Comparison of ENCODE assay signal across 15 cellular contexts in the genomic region with DNA sequence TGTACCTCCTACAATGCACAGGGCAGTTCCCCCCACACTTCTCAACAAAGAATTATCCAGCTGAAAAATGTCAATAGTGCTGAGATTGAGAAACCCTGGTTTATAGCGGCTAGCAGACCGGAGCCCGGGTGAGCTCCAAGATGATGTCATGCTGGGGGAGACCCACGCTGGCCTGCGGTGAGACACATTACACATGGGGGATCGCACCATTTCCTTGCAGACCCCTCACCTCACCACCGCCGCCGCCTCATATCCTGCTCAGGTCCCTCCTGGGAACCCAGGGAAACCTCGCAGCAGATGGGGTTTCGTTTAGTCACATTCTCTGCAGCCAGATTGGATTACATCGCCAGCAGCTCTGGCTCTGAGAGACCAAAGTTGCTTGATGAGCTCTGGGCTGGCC. TPM values are rescaled to one million over a fixed set of nuclear protein-coding genes. Genes with fewer than 3 reads are reported as not detected.
DNase-seq lines count a peak whose midpoint lies in the region; ATAC-seq and TF ChIP-seq lines count a peak whose summit lies in the region.
"Had no signal": no experiment of that assay in that cellular context is flagged by ENCODE, and none has a peak within 500 bp of the region (broad histone marks: within the 10 kb centered on the region; RNA-seq: fewer than 3 reads in every experiment).

No MANE protein-coding gene starts in this region.

- intact Hi-C loops in activated CD8-positive, alpha-beta T cell treated with anti-CD3 and anti-CD28 coated beads for 36 hours (cut with micrococcal nuclease) = no loop called here

- peak overlapping the region; percentile 6 for H2AK5ac ChIP-seq in neuronal stem cell (ENCODE audit: low read depth, low read length)

- H3K36me3 Mint-ChIP-seq in activated CD8-positive, alpha-beta T cell treated with anti-CD3 and anti-CD28 coated beads for 36 hours (ENCODE audit: low read depth) = no peaks in the 10 kb centered on the region
- H3K36me3 Mint-ChIP-seq: activated naive CD4-positive, alpha-beta T cell treated with anti-CD3 and anti-CD28 coated beads, Interleukin-2, amount 50 U/mL, for 24 hours had no signal

- H3K27me3 Mint-ChIP-seq in activated CD8-positive, alpha-beta T cell treated with anti-CD3 and anti-CD28 coated beads for 36 hours = peaks cover 21% of the 10 kb centered on the region

- no peak overlapping the region for H4K8ac ChIP-seq in neuronal stem cell (ENCODE audit: low read depth, low read length)

- peak overlapping the region; percentile 67 for H3K18ac ChIP-seq in neuronal stem cell (ENCODE audit: low read length)

- H4K20me1 ChIP-seq in BLaER1 = no peaks in the 10 kb centered on the region; the same call in 1 of the 2 replicates

- H3K27ac Mint-ChIP-seq in activated CD8-positive, alpha-beta T cell treated with anti-CD3 and anti-CD28 coated beads for 36 hours = no peak overlapping the region
- H3K27ac Mint-ChIP-seq: activated naive CD4-positive, alpha-beta T cell treated with anti-CD3 and anti-CD28 coated beads, Interleukin-2, amount 50 U/mL, for 24 hours had no signal

- H3K4me3 Mint-ChIP-seq in activated CD8-positive, alpha-beta T cell treated with anti-CD3 and anti-CD28 coated beads for 36 hours = no peak overlapping the region
- H3K4me3 Mint-ChIP-seq: activated naive CD4-positive, alpha-beta T cell treated with anti-CD3 and anti-CD28 coated beads, Interleukin-2, amount 50 U/mL, for 24 hours had no signal

- H2BK15ac ChIP-seq in neuronal stem cell (ENCODE audit: low read length) = peak overlapping the region; percentile 27

- DNase-seq in NCI-H82 (lab: John Stamatoyannopoulos, UW) = peak; percentile 90
- peak; percentile 48 for DNase-seq in fibroblast of villous mesenchyme (ENCODE audit: low read depth)
- DNase-seq in neuronal stem cell (ENCODE audit: low spot score) = no peak
- DNase-seq in left lobe of liver (ENCODE audit: low spot score) = no peak
- no peak for DNase-seq in activated CD8-positive, alpha-beta T cell treated with anti-CD3 and anti-CD28 coated beads for 36 hours
- DNase-seq: H7; mammary epithelial cell; stimulated activated CD4-positive, alpha-beta T cell treated with anti-CD3 and anti-CD28 coated beads, Interleukin-12 subunit alpha, Interleukin-12 subunit beta, amount 100 ng/mL, for 4 hours; substantia nigra had no signal

- no peaks in the 10 kb centered on the region for H3K9me3 ChIP-seq in BLaER1
- no peaks in the 10 kb centered on the region for H3K9me3 ChIP-seq in neuronal stem cell (replicated peaks in 1 of 2; ENCODE audit: control insufficient read depth in 2 of 2, insufficient read depth in 1 of 2, low read depth in 1 of 2, low read length in 2 of 2)
- H3K9me3 ChIP-seq: neutrophil had no signal

- no peaks in the 10 kb centered on the region for H3K79me1 ChIP-seq in neuronal stem cell (ENCODE audit: low read depth, low read length)

- POLR2A ChIA-PET in activated CD8-positive, alpha-beta T cell treated with anti-CD3 and anti-CD28 coated beads for 36 hours (lab: Charles Lee) = interaction anchor here (1.0 kb wide), 1 partner anchor 9 kb away, joined by 3 read pairs; no protein-coding TSS in a partner anchor

- H3K23ac ChIP-seq in neuronal stem cell (ENCODE audit: low read depth, low read length, poor library complexity) = no peak overlapping the region

- no peak overlapping the region for H2BK120ac ChIP-seq in neuronal stem cell (ENCODE audit: low read depth, low read length)

- H3K4ac ChIP-seq in neuronal stem cell (ENCODE audit: low read length) = no peak overlapping the region

- no peak overlapping the region for H2BK5ac ChIP-seq in neuronal stem cell (ENCODE audit: low read length)

- H3K4me2 ChIP-seq in BLaER1 (peak overlapping the region; percentile 62), neuronal stem cell (ENCODE audit: insufficient read depth, low read length, poor library complexity, severe bottlenecking) (no peak overlapping the region)

- no CpG with 5 or more reads among the region's 12 CpGs for WGBS in neuronal stem cell (ENCODE audit: extremely low coverage in 2 of 2, insufficient read length in 2 of 2, insufficient replicate concordance in 1 of 2), 2 donors

- H3K36me3 ChIP-seq in BLaER1 (no peaks in the 10 kb centered on the region), neuronal stem cell (replicated peaks in 1 of 2; ENCODE audit: control insufficient read depth in 2 of 2, insufficient read depth in 2 of 2, low read length in 2 of 2) (no peaks in the 10 kb centered on the region)
- H3K36me3 ChIP-seq: neutrophil had no signal

- no peak overlapping the region for H4K91ac ChIP-seq in neuronal stem cell (ENCODE audit: low read depth, low read length, poor library complexity)

- H3K4me1 ChIP-seq in BLaER1 (peaks cover 16% of the 10 kb centered on the region), neuronal stem cell (ENCODE audit: control insufficient read depth in 2 of 2, insufficient read depth in 1 of 2, low read depth in 1 of 2, low read length in 2 of 2) (peaks cover 2 to 6% of the 10 kb centered on the region in 2 donors)

- no peaks in the 10 kb centered on the region for H3K4me1 Mint-ChIP-seq in activated CD8-positive, alpha-beta T cell treated with anti-CD3 and anti-CD28 coated beads for 36 hours (ENCODE audit: low read depth)
- H3K4me1 Mint-ChIP-seq: activated naive CD4-positive, alpha-beta T cell treated with anti-CD3 and anti-CD28 coated beads, Interleukin-2, amount 50 U/mL, for 24 hours had no signal

- H3K27me3 ChIP-seq in BLaER1 = peaks cover 20% of the 10 kb centered on the region
- no peaks in the 10 kb centered on the region for H3K27me3 ChIP-seq in neuronal stem cell (ENCODE audit: control insufficient read depth in 3 of 3, insufficient read depth in 3 of 3, low read depth in 1 of 3, low read length in 3 of 3)
- H3K27me3 ChIP-seq: neutrophil had no signal

- CTCF ChIA-PET in activated CD8-positive, alpha-beta T cell treated with anti-CD3 and anti-CD28 coated beads for 36 hours (lab: Charles Lee) = interaction anchor here (1.1 kb wide), 1 partner anchor 19 kb away, joined by 3 read pairs; no protein-coding TSS in a partner anchor

- H3K9me3 Mint-ChIP-seq in activated CD8-positive, alpha-beta T cell treated with anti-CD3 and anti-CD28 coated beads for 36 hours = no peaks in the 10 kb centered on the region

- H3K9ac ChIP-seq in BLaER1 = no peak overlapping the region
- H3K9ac ChIP-seq in neuronal stem cell (ENCODE audit: low read depth, low read length, poor library complexity) = no peak overlapping the region

- TF ChIP-seq CTCF in fibroblast of villous mesenchyme (IDR thresholded peaks at IDR 0.05; ENCODE audit: insufficient read depth, low read depth, low read length) = no peak
- TF ChIP-seq CTCF in activated CD8-positive, alpha-beta T cell treated with anti-CD3 and anti-CD28 coated beads for 36 hours (IDR thresholded peaks at IDR 0.05) = no peak

- no peak overlapping the region for H3K14ac ChIP-seq in neuronal stem cell (ENCODE audit: low read length)

- ATAC-seq in left lobe of liver (no peak), HG02571 (IDR thresholded peaks at IDR 0.05; ENCODE audit: unreplicated experiment) (no peak), HG03175 (IDR thresholded peaks at IDR 0.05; ENCODE audit: unreplicated experiment) (no peak)
- no peak for ATAC-seq in activated CD8-positive, alpha-beta T cell treated with anti-CD3 and anti-CD28 coated beads for 36 hours

- no peak overlapping the region for H2BK12ac ChIP-seq in neuronal stem cell (ENCODE audit: low read length)

- no peak overlapping the region for H3K4me3 ChIP-seq in BLaER1
- H3K4me3 ChIP-seq in fibroblast of villous mesenchyme (ENCODE audit: low read depth, low read length) = no peak overlapping the region
- H3K4me3 ChIP-seq in neuronal stem cell (ENCODE audit: low read length in 2 of 2) = no peak overlapping the region

- no peak overlapping the region for H3K27ac ChIP-seq in BLaER1
- no peak overlapping the region for H3K27ac ChIP-seq in neuronal stem cell (replicated peaks; ENCODE audit: low read length)
- H3K27ac ChIP-seq: epithelial cell of prostate, neutrophil had no signal

- H2AFZ ChIP-seq in neuronal stem cell (ENCODE audit: low read length) = peak overlapping the region; percentile 15

RNA-seq across cellular contexts. Expression of a gene that starts 14.7 kb away (rescaled TPM):
- total RNA-seq in fibroblast of villous mesenchyme (371 and 386 TPM in 2 replicates), left lobe of liver (2.9 TPM)
- 7.7 TPM for polyA plus RNA-seq in neuronal stem cell (2013, experiment 1 of 2)
- 8.1 TPM for polyA plus RNA-seq in neuronal stem cell (2013, experiment 2 of 2)
- under 1 TPM; 0.05 to 0.22 TPM for total RNA-seq in activated CD8-positive, alpha-beta T cell treated with anti-CD3 and anti-CD28 coated beads for 36 hours

Comparison
In these comparisons a context has a peak if more than half of its experiments do, and no peak if none do; other contexts are left out.
1. DNase-seq: peak in NCI-H82 (single experiment) and fibroblast of villous mesenchyme (single experiment); none in neuronal stem cell (single experiment), left lobe of liver (single experiment) and activated CD8-positive, alpha-beta T cell treated with anti-CD3 and anti-CD28 coated beads for 36 hours (single experiment).
2. RNA of a gene that starts 14.7 kb away (total RNA-seq): 371 to 386 TPM in fibroblast of villous mesenchyme; 2.9 TPM in left lobe of liver (single experiment) and 0.05 to 0.22 TPM in activated CD8-positive, alpha-beta T cell treated with anti-CD3 and anti-CD28 coated beads for 36 hours; every median in the first group is over 10 times any median in the second.